In genomic region chr14:39016733-39017095, GRCh38 we compare ENCODE assay signal across 1 cellular context.
TF ChIP-seq lines count a peak whose summit lies in the region.

No MANE protein-coding gene starts in this region.

TF ChIP-seq in H1, 55 proteins besides CTCF, POLR2A, EP300 and RAD21:
- no peak for TF ChIP-seq SIX5 (IDR thresholded peaks at IDR 0.05; ENCODE audit: low read depth, low read length)
- no peak for TF ChIP-seq CHD1 (IDR thresholded peaks at IDR 0.05; ENCODE audit: low read depth, low read length)
- TF ChIP-seq KDM5A (IDR thresholded peaks at IDR 0.05; ENCODE audit: low read length) = no peak
- TF ChIP-seq, protein P1, sequence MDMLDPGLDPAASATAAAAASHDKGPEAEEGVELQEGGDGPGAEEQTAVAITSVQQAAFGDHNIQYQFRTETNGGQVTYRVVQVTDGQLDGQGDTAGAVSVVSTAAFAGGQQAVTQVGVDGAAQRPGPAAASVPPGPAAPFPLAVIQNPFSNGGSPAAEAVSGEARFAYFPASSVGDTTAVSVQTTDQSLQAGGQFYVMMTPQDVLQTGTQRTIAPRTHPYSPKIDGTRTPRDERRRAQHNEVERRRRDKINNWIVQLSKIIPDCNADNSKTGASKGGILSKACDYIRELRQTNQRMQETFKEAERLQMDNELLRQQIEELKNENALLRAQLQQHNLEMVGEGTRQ (IDR thresholded peaks at IDR 0.05; ENCODE audit: low read length) = no peak
- TF ChIP-seq NRF1 (IDR thresholded peaks at IDR 0.05; ENCODE audit: low read depth, low read length) = no peak
- TF ChIP-seq CEBPB (IDR thresholded peaks at IDR 0.05; ENCODE audit: low read depth, low read length) = no peak
